ENCODE assay signal across 20 cellular contexts in genomic region chr2:127437056-127437455, GRCh38. TPM values are rescaled to one million over a fixed set of nuclear protein-coding genes. Genes with fewer than 3 reads are reported as not detected.
DNase-seq lines count a peak whose midpoint lies in the region; ATAC-seq and TF ChIP-seq lines count a peak whose summit lies in the region.
"Had no signal": no experiment of that assay in that cellular context is flagged by ENCODE, and none has a peak within 500 bp of the region (broad histone marks: within the 10 kb centered on the region; RNA-seq: fewer than 3 reads in every experiment).

No MANE protein-coding gene starts in this region.

- H3K79me1 ChIP-seq in neuronal stem cell (ENCODE audit: low read depth, low read length): no peaks in the 10 kb centered on the region

- H3K27me3 ChIP-seq in Caco-2 (replicated peaks; ENCODE audit: control insufficient read depth, insufficient read depth, low read length): no peaks in the 10 kb centered on the region
- H3K27me3 ChIP-seq in esophagus muscularis mucosa: no peaks in the 10 kb centered on the region
- H3K27me3 ChIP-seq in neuronal stem cell (ENCODE audit: control insufficient read depth in 3 of 3, insufficient read depth in 3 of 3, low read depth in 1 of 3, low read length in 3 of 3): no peaks in the 10 kb centered on the region

- no peak overlapping the region for H2BK5ac ChIP-seq in neuronal stem cell (ENCODE audit: low read length)

- intact Hi-C loops in Caco-2 (cut with micrococcal nuclease; ENCODE audit: unreplicated experiment) (no loop called here), esophagus muscularis mucosa (cut with DNase I) (no loop called here)

- H3K9me3 ChIP-seq in Caco-2: peaks cover 13% of the 10 kb centered on the region
- H3K9me3 ChIP-seq in esophagus muscularis mucosa: peaks cover 3 to 18% (median 8%) of the 10 kb centered on the region in 4 donors
- peaks cover 7 to 8% of the 10 kb centered on the region in 2 donors for H3K9me3 ChIP-seq in neuronal stem cell (replicated peaks in 1 of 2; ENCODE audit: control insufficient read depth in 2 of 2, insufficient read depth in 1 of 2, low read depth in 1 of 2, low read length in 2 of 2)

- no peak for ATAC-seq in HG03439 (IDR thresholded peaks at IDR 0.05; ENCODE audit: unreplicated experiment)

- H3K36me3 ChIP-seq in Caco-2 (ENCODE audit: control insufficient read depth, insufficient read depth, low read length) (no peaks in the 10 kb centered on the region; the same call in 1 of the 2 replicates), esophagus muscularis mucosa (no peaks in the 10 kb centered on the region), neuronal stem cell (replicated peaks in 1 of 2; ENCODE audit: control insufficient read depth in 2 of 2, insufficient read depth in 2 of 2, low read length in 2 of 2) (no peaks in the 10 kb centered on the region)

- H3K14ac ChIP-seq in neuronal stem cell (ENCODE audit: low read length): peak overlapping the region; percentile 31

- H3K27ac ChIP-seq in esophagus muscularis mucosa (replicated peaks in 1 of 4) (no peak overlapping the region), neuronal stem cell (replicated peaks; ENCODE audit: low read length) (peak overlapping the region; percentile 36)
- H3K27ac ChIP-seq: C4-2B, GM23248, HL-60 had no signal

- H3K4me3 Mint-ChIP-seq in Caco-2 (ENCODE audit: unreplicated experiment): no peak overlapping the region
- H3K4me3 Mint-ChIP-seq: CD4-positive, alpha-beta memory T cell; IgD-negative memory B cell had no signal

- H3K4me1 ChIP-seq in Caco-2 (peaks cover 19% of the 10 kb centered on the region), esophagus muscularis mucosa (no peaks in the 10 kb centered on the region), neuronal stem cell (ENCODE audit: control insufficient read depth in 2 of 2, insufficient read depth in 1 of 2, low read depth in 1 of 2, low read length in 2 of 2) (peaks cover 5 to 15% of the 10 kb centered on the region in 2 donors)

- no peak overlapping the region for H4K8ac ChIP-seq in neuronal stem cell (ENCODE audit: low read depth, low read length)

- H4K91ac ChIP-seq in neuronal stem cell (ENCODE audit: low read depth, low read length, poor library complexity): peak overlapping the region; percentile 86

- POLR2A ChIA-PET in Caco-2 (lab: Charles Lee): no interaction called here

- no TSS peak for BruUV-seq in Caco-2 (replicated peaks; lab: Mats Ljungman, UMichigan)

- peak overlapping the region; percentile 42 for H2BK120ac ChIP-seq in neuronal stem cell (ENCODE audit: low read depth, low read length)

- no peak for TF ChIP-seq POLR2A in esophagus muscularis mucosa (IDR thresholded peaks at IDR 0.05; ENCODE audit: low read depth)

- H3K4me2 ChIP-seq in neuronal stem cell (ENCODE audit: insufficient read depth, low read length, poor library complexity, severe bottlenecking): no peak overlapping the region

- no peak for TF ChIP-seq EP300 in esophagus muscularis mucosa (IDR thresholded peaks at IDR 0.05)

- CTCF ChIA-PET in Caco-2 (lab: Charles Lee): interaction anchor here (1.6 kb wide), 1 partner anchor 22 kb away, joined by 4 read pairs; no protein-coding TSS in a partner anchor

- peak overlapping the region; percentile 65 for H2BK12ac ChIP-seq in neuronal stem cell (ENCODE audit: low read length)

- H2AFZ ChIP-seq in neuronal stem cell (ENCODE audit: low read length): peak overlapping the region; percentile 89
- H2AFZ ChIP-seq: GM23248 had no signal

- no peak overlapping the region for H3K4ac ChIP-seq in neuronal stem cell (ENCODE audit: low read length)

- H2BK15ac ChIP-seq in neuronal stem cell (ENCODE audit: low read length): peak overlapping the region; percentile 38

- no peak overlapping the region for H3K23ac ChIP-seq in neuronal stem cell (ENCODE audit: low read depth, low read length, poor library complexity)

- peak overlapping the region; percentile 37 for H2AK5ac ChIP-seq in neuronal stem cell (ENCODE audit: low read depth, low read length)

- H3K4me1 Mint-ChIP-seq in Caco-2 (ENCODE audit: low read depth, unreplicated experiment): peaks cover 6% of the 10 kb centered on the region
- H3K4me1 Mint-ChIP-seq: CD4-positive, alpha-beta memory T cell; IgD-negative memory B cell had no signal

- DNase-seq in Caco-2 (no peak), esophagus muscularis mucosa (ENCODE audit: extremely low spot score) (peak; percentile 62), neuronal stem cell (ENCODE audit: low spot score) (no peak), D341Med (ENCODE audit: low spot score) (no peak), NCI-H510A treated with DMSO at 0.1 percent for 48 hours (lab: John Stamatoyannopoulos, UW) (no peak)
- DNase-seq: ACHN; AML-193; Calu3; CD4-positive, alpha-beta memory T cell; DMS 273 treated with DMSO at 0.1 percent for 48 hours; DND-41; EL; GM23248; HCEC 1CT; KBM-7 had no signal

- H3K36me3 Mint-ChIP-seq in Caco-2 (ENCODE audit: insufficient read depth, unreplicated experiment): peaks cover 5% of the 10 kb centered on the region
- H3K36me3 Mint-ChIP-seq: IgD-negative memory B cell had no signal

- H3K9me3 Mint-ChIP-seq in Caco-2 (ENCODE audit: unreplicated experiment): peaks cover 17% of the 10 kb centered on the region

- peak overlapping the region; percentile 92 for H3K18ac ChIP-seq in neuronal stem cell (ENCODE audit: low read length)

- H3K4me3 ChIP-seq in Caco-2 (ENCODE audit: low read depth, low read length) (no peak overlapping the region), esophagus muscularis mucosa (no peak overlapping the region), neuronal stem cell (ENCODE audit: low read length in 2 of 2) (no peak overlapping the region)
- H3K4me3 ChIP-seq: GM23248 had no signal

- 86% methylated on average over 6 of the region's 9 CpGs for WGBS in esophagus muscularis mucosa
- WGBS in neuronal stem cell (ENCODE audit: extremely low coverage in 2 of 2, insufficient read length in 2 of 2, insufficient replicate concordance in 1 of 2), 2 donors: no CpG with 5 or more reads among the region's 9 CpGs

- H3K27ac Mint-ChIP-seq in Caco-2 (ENCODE audit: unreplicated experiment): peak overlapping the region; percentile 84
- H3K27ac Mint-ChIP-seq: CD4-positive, alpha-beta memory T cell; IgD-negative memory B cell had no signal

- TF ChIP-seq CTCF in Caco-2 (IDR thresholded peaks at IDR 0.05; ENCODE audit: insufficient read depth in 1 of 2, low read depth in 1 of 2, low read length in 1 of 2, severe bottlenecking in 1 of 2, unreplicated experiment in 1 of 2) (no peak), esophagus muscularis mucosa (IDR thresholded peaks at IDR 0.05) (no peak)

- H3K9ac ChIP-seq in neuronal stem cell (ENCODE audit: low read depth, low read length, poor library complexity): no peak overlapping the region
- H3K9ac ChIP-seq: GM23248 had no signal

- no peaks in the 10 kb centered on the region for H3K27me3 Mint-ChIP-seq in Caco-2 (ENCODE audit: insufficient read depth, unreplicated experiment)
- H3K27me3 Mint-ChIP-seq: CD4-positive, alpha-beta memory T cell; IgD-negative memory B cell had no signal

RNA-seq across cellular contexts. Expression of gene PROC, which starts 18.8 kb away (rescaled TPM):
- total RNA-seq in Caco-2 (2022) (4.1 and 6.4 TPM in 2 replicates), esophagus muscularis mucosa (not detected)
- 0.07 TPM for polyA plus RNA-seq in neuronal stem cell (2013, experiment 1 of 2)
- 0.07 TPM for polyA plus RNA-seq in neuronal stem cell (2013, experiment 2 of 2)
- total RNA-seq: CD4-positive, alpha-beta memory T cell; GM23248; HT1080 had no signal
- polyA plus RNA-seq: CD4-positive, alpha-beta memory T cell; GM23248; IgD-negative memory B cell had no signal

RNA-seq across cellular contexts. Expression of gene MAP3K2, which starts 49.3 kb away (rescaled TPM):
- total RNA-seq in Caco-2 (2022): 35.0 and 38.7 TPM in 2 replicates
- 10 to 100 TPM; 51.4 to 68.6 (median 66.2) TPM for total RNA-seq in esophagus muscularis mucosa
- polyA plus RNA-seq in neuronal stem cell (2013, experiment 1 of 2): 9.5 TPM
- polyA plus RNA-seq in neuronal stem cell (2013, experiment 2 of 2): 10.4 TPM
